12 cellular contexts compared by ENCODE assay signal in the genomic region with DNA sequence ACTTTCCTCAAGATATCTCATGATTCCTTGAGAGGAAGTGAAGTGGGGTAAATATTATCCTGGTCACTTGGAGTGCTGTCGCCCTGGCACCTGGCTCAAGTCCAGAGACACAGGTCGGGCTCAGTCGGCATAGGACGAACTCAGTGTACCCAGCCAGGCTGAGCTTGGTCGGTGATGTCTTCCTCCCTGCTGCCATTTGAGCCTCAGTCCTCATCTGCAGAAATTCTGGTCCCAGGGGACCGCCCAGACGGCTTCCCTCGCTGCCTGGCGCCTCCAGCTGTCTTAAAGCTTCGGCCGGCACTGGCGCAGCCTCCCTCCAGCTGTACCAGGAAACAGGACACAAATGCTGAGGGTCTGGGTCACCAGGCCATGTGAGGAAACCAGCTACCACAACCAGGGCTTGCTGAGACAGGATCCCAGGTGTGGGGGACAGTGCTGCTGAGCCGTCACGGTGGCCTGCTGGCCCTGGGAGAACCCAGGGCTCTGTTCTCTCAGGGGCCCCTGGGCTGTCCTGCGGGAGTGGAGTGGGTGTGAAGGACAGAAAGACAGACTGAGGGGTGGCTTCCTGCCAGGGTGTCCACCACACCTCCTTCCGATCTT. TPM values are rescaled to one million over a fixed set of nuclear protein-coding genes. Genes with fewer than 3 reads are reported as not detected.
A peak's percentile ranks its signal among the peaks of the same experiment; 100 is the strongest.
DNase-seq lines count a peak whose midpoint lies in the region; ATAC-seq and TF ChIP-seq lines count a peak whose summit lies in the region.
"Had no signal": no experiment of that assay in that cellular context is flagged by ENCODE, and none has a peak within 500 bp of the region (broad histone marks: within the 10 kb centered on the region; RNA-seq: fewer than 3 reads in every experiment).

No MANE protein-coding gene starts in this region.

- H3K27me3 ChIP-seq in OCI-LY1 (ENCODE audit: insufficient read depth, low read length) (no peaks in the 10 kb centered on the region), heart right ventricle (no peaks in the 10 kb centered on the region)

- no peaks in the 10 kb centered on the region for H3K9me2 ChIP-seq in OCI-LY1 (ENCODE audit: low read depth, low read length)

- H3K27ac ChIP-seq in OCI-LY1 (ENCODE audit: low read depth, low read length, poor library complexity, severe bottlenecking) = peak overlapping the region; percentile 84
- H3K27ac ChIP-seq in heart right ventricle = peak overlapping the region in 8 of 10 donors; percentile 21 to 79 (median 58)

- no peaks in the 10 kb centered on the region for H3F3A ChIP-seq in OCI-LY1 (ENCODE audit: insufficient read depth, low read length)

- peaks cover 27 to 38% of the 10 kb centered on the region in 2 donors for H3K4me1 Mint-ChIP-seq in stimulated activated naive B cell treated with anti-CD40 and anti-IgM and Interleukin-4, amounts not matched to agents 10 μg/mL and 1 μg/mL and 100 μg/mL, for 72 hours

- no peaks in the 10 kb centered on the region for H4K20me1 ChIP-seq in OCI-LY1 (ENCODE audit: insufficient read depth, low read length)

- H3K4me3 ChIP-seq in OCI-LY1 (ENCODE audit: low read depth, low read length, poor library complexity, severe bottlenecking) (no peak overlapping the region), heart right ventricle (peak overlapping the region in 1 of 10 donors; percentile 1)

- H3K27ac Mint-ChIP-seq in stimulated activated naive B cell treated with anti-CD40 and anti-IgM and Interleukin-4, amounts not matched to agents 10 μg/mL and 1 μg/mL and 100 μg/mL, for 72 hours = no peak overlapping the region
- H3K27ac Mint-ChIP-seq: activated naive CD4-positive, alpha-beta T cell treated with anti-CD3 and anti-CD28 coated beads, Interleukin-2, amount 10 ng/mL, durations not matched to agents 7 days and 5 days; H9; stimulated activated naive CD8-positive, alpha-beta T cell treated with anti-CD3 and anti-CD28 coated beads, Interleukin-15, Interleukin-2, amounts not matched to agents 100 ng/mL and 50 ng/mL, for 24 hours had no signal

- ATAC-seq in heart right ventricle (peak in 4 of 8 donors; percentile 1 to 28 (median 14)), HG03354 (IDR thresholded peaks at IDR 0.05; ENCODE audit: poor library complexity, severe bottlenecking, unreplicated experiment) (no peak), HG02973 (IDR thresholded peaks at IDR 0.05; ENCODE audit: unreplicated experiment) (no peak)
- no peak for ATAC-seq in stimulated activated naive B cell treated with anti-CD40 and anti-IgM and Interleukin-4, amounts not matched to agents 10 μg/mL and 1 μg/mL and 100 μg/mL, for 72 hours (replicated peaks)

- H3K4me2 ChIP-seq in OCI-LY1 (ENCODE audit: low read length) = peak overlapping the region; percentile 42; the same call in 1 of the 2 replicates

- TF ChIP-seq CTCF in OCI-LY1 (IDR thresholded peaks at IDR 0.05; ENCODE audit: low read length) (no peak), heart right ventricle (IDR thresholded peaks at IDR 0.05) (peak in 1 of 9 donors; percentile 16)

- no peak overlapping the region; the same call in 1 of the 2 replicates for H3K9ac ChIP-seq in OCI-LY1 (ENCODE audit: low read length)

- no peaks in the 10 kb centered on the region for H3K79me2 ChIP-seq in OCI-LY1 (ENCODE audit: insufficient read depth, low read length)

- peak overlapping the region; percentile 30 to 68 for H3K4me3 Mint-ChIP-seq in stimulated activated naive B cell treated with anti-CD40 and anti-IgM and Interleukin-4, amounts not matched to agents 10 μg/mL and 1 μg/mL and 100 μg/mL, for 72 hours
- H3K4me3 Mint-ChIP-seq: activated naive CD4-positive, alpha-beta T cell treated with anti-CD3 and anti-CD28 coated beads, Interleukin-2, amount 10 ng/mL, durations not matched to agents 7 days and 5 days; H9; stimulated activated naive CD8-positive, alpha-beta T cell treated with anti-CD3 and anti-CD28 coated beads, Interleukin-15, Interleukin-2, amounts not matched to agents 100 ng/mL and 50 ng/mL, for 24 hours had no signal

- DNase-seq in NCI-H1436 (lab: John Stamatoyannopoulos, UW) (peak; percentile 39), NCI-H1436 treated with DMSO at 0.1 percent for 48 hours (lab: John Stamatoyannopoulos, UW) (no peak), heart right ventricle (peak; percentile 29 to 56), RKO (ENCODE audit: low spot score) (no peak)
- peak; percentile 15 for DNase-seq in stimulated activated naive B cell treated with anti-CD40 and anti-IgM and Interleukin-4, amounts not matched to agents 10 μg/mL and 1 μg/mL and 100 μg/mL, for 72 hours
- DNase-seq: activated CD4-positive, alpha-beta T cell treated with anti-CD3 and anti-CD28 coated beads for 48 hours had no signal

- intact Hi-C loops in heart right ventricle (cut with DNase I) = loop anchor here in 1 of 10 donors (10.0 kb wide), 1 partner anchor 49 kb away; no protein-coding TSS in a partner anchor

- peaks cover 51% of the 10 kb centered on the region for H3K4me1 ChIP-seq in OCI-LY1 (ENCODE audit: insufficient read depth, low read length, severe bottlenecking)
- H3K4me1 ChIP-seq in heart right ventricle = peaks cover 13 to 39% (median 34%) of the 10 kb centered on the region in 9 donors

- H3K9me3 ChIP-seq in OCI-LY1 (ENCODE audit: low read length) (no peaks in the 10 kb centered on the region), heart right ventricle (no peaks in the 10 kb centered on the region)

- H3K36me3 ChIP-seq in OCI-LY1 (ENCODE audit: insufficient read depth, low read length) (no peaks in the 10 kb centered on the region), heart right ventricle (no peaks in the 10 kb centered on the region)

- H3K36me3 Mint-ChIP-seq in stimulated activated naive B cell treated with anti-CD40 and anti-IgM and Interleukin-4, amounts not matched to agents 10 μg/mL and 1 μg/mL and 100 μg/mL, for 72 hours = no peaks in the 10 kb centered on the region
- H3K36me3 Mint-ChIP-seq: activated naive CD4-positive, alpha-beta T cell treated with anti-CD3 and anti-CD28 coated beads, Interleukin-2, amount 10 ng/mL, durations not matched to agents 7 days and 5 days had no signal

- no peaks in the 10 kb centered on the region for H3K27me3 Mint-ChIP-seq in stimulated activated naive B cell treated with anti-CD40 and anti-IgM and Interleukin-4, amounts not matched to agents 10 μg/mL and 1 μg/mL and 100 μg/mL, for 72 hours
- H3K27me3 Mint-ChIP-seq: stimulated activated naive CD8-positive, alpha-beta T cell treated with anti-CD3 and anti-CD28 coated beads, Interleukin-15, Interleukin-2, amounts not matched to agents 100 ng/mL and 50 ng/mL, for 24 hours had no signal

- 32 to 37% methylated on average over 16 of the region's 16 CpGs for WGBS in heart right ventricle, 2 donors

- no peaks in the 10 kb centered on the region for H3K9me3 Mint-ChIP-seq in stimulated activated naive B cell treated with anti-CD40 and anti-IgM and Interleukin-4, amounts not matched to agents 10 μg/mL and 1 μg/mL and 100 μg/mL, for 72 hours
- H3K9me3 Mint-ChIP-seq: activated naive CD4-positive, alpha-beta T cell treated with anti-CD3 and anti-CD28 coated beads, Interleukin-2, amount 10 ng/mL, durations not matched to agents 7 days and 5 days; H9; stimulated activated naive CD8-positive, alpha-beta T cell treated with anti-CD3 and anti-CD28 coated beads, Interleukin-15, Interleukin-2, amounts not matched to agents 100 ng/mL and 50 ng/mL, for 24 hours had no signal

- H2AFZ ChIP-seq in OCI-LY1 (ENCODE audit: low read length) = no peak overlapping the region

RNA-seq across cellular contexts. Expression of gene KLC1, which starts 5.0 kb away (rescaled TPM):
- 100 to 1,000 TPM; 123 to 166 (median 146) TPM for total RNA-seq in heart right ventricle
- polyA plus RNA-seq in heart right ventricle = 100 to 1,000 TPM; 151 to 220 TPM

Comparison
In these comparisons a context has a peak if more than half of its experiments do, and no peak if none do; other contexts are left out.
1. DNase-seq: peak in NCI-H1436 (single experiment), heart right ventricle (2 of 2) and stimulated activated naive B cell treated with anti-CD40 and anti-IgM and Interleukin-4, amounts not matched to agents 10 μg/mL and 1 μg/mL and 100 μg/mL, for 72 hours (single experiment); none in NCI-H1436 treated with DMSO at 0.1 percent for 48 hours (single experiment) and RKO (single experiment).